In genomic region chr7:139018910-139019309, GRCh38 we compare ENCODE assay signal across 28 cellular contexts. TPM values are rescaled to one million over a fixed set of nuclear protein-coding genes. Genes with fewer than 3 reads are reported as not detected.
"Had no signal": no experiment of that assay in that cellular context is flagged by ENCODE, and none has a peak within 500 bp of the region (broad histone marks: within the 10 kb centered on the region; RNA-seq: fewer than 3 reads in every experiment).

No MANE protein-coding gene starts in this region.

- H3K9me3 Mint-ChIP-seq: activated B cell treated with CpG ODN at 0.5 μM for 24 hours; activated CD4-positive, alpha-beta T cell treated with anti-CD3 and anti-CD28 coated beads, Interleukin-2, amount 10 ng/mL, durations not matched to agents 24 days and 14 days; activated naive CD8-positive, alpha-beta T cell treated with anti-CD3 and anti-CD28 coated beads, Interleukin-2, amount 10 ng/mL, durations not matched to agents 7 days and 5 days; activated T-cell treated with anti-CD3 and anti-CD28 coated beads, Interleukin-2, amount 50 U/mL, for 72 hours; activated T-helper 2 cell treated with anti-CD3 and anti-CD28 coated beads, Interferon-gamma antibody, Interleukin-2, Interleukin-4, amounts not matched to agents 10 μg/mL and 5 μg/mL and 100 μg/mL, durations not matched to agents 14 hours and 24 hours and 36 hours; T-cell had no signal

- ATAC-seq: activated T-cell treated with anti-CD3 and anti-CD28 coated beads, Interleukin-2, amount 50 U/mL, for 72 hours; T-cell had no signal

- H3K9me3 ChIP-seq: adrenal gland had no signal

- H3K27me3 ChIP-seq: adrenal gland had no signal

- H3K27ac Mint-ChIP-seq: activated B cell treated with CpG ODN at 0.5 μM for 24 hours; activated naive CD8-positive, alpha-beta T cell treated with anti-CD3 and anti-CD28 coated beads, Interleukin-2, amount 10 ng/mL, durations not matched to agents 7 days and 5 days; activated T-cell treated with anti-CD3 and anti-CD28 coated beads, Interleukin-2, amount 50 U/mL, for 72 hours; activated T-helper 2 cell treated with anti-CD3 and anti-CD28 coated beads, Interferon-gamma antibody, Interleukin-2, Interleukin-4, amounts not matched to agents 10 μg/mL and 5 μg/mL and 100 μg/mL, durations not matched to agents 14 hours and 24 hours and 36 hours; T-cell had no signal

- H3K4me3 ChIP-seq: adrenal gland, SK-N-MC had no signal

- H3K36me3 Mint-ChIP-seq: T-cell had no signal

- H3K27ac ChIP-seq: adrenal gland, SK-N-MC had no signal

- H3K4me3 Mint-ChIP-seq: activated B cell treated with CpG ODN at 0.5 μM for 24 hours; activated CD4-positive, alpha-beta T cell treated with anti-CD3 and anti-CD28 coated beads, Interleukin-2, amount 10 ng/mL, durations not matched to agents 24 days and 14 days; activated naive CD8-positive, alpha-beta T cell treated with anti-CD3 and anti-CD28 coated beads, Interleukin-2, amount 10 ng/mL, durations not matched to agents 7 days and 5 days; activated T-cell treated with anti-CD3 and anti-CD28 coated beads, Interleukin-2, amount 50 U/mL, for 72 hours; T-cell had no signal

- DNase-seq: activated B cell treated with CpG ODN at 0.5 μM for 24 hours; activated CD4-positive, alpha-beta T cell treated with anti-CD3 and anti-CD28 coated beads for 1 hour; activated CD4-positive, alpha-beta T cell treated with anti-CD3 and anti-CD28 coated beads, Interleukin-2, amount 10 ng/mL, durations not matched to agents 24 days and 14 days; activated CD4-positive, alpha-beta T cell treated with anti-CD3 and anti-CD28 coated beads, Interleukin-2, amount 50 U/mL, for 48 hours; activated CD8-positive, alpha-beta memory T cell treated with anti-CD3 and anti-CD28 coated beads, Interleukin-2, amount 50 U/mL, for 4 hours; activated gamma-delta T cell treated with Interleukin-2 at 50 U/mL for 16 hours; activated naive CD4-positive, alpha-beta T cell treated with anti-CD3 and anti-CD28 coated beads, Interleukin-2, amount 50 U/mL, for 16 hours; activated naive CD8-positive, alpha-beta T cell treated with anti-CD3 and anti-CD28 coated beads, Interleukin-2, amount 10 ng/mL, durations not matched to agents 7 days and 5 days; activated T-cell treated with anti-CD3 and anti-CD28 coated beads, Interleukin-2, amount 50 U/mL, for 72 hours; adrenal gland; anterior cingulate cortex; cerebellar nuclear complex; Kasumi-1; NCI-H1105 treated with DMSO at 0.1 percent for 48 hours; NCI-H1436 treated with DMSO at 0.1 percent for 48 hours; NCI-H187; NCI-H2081; NCI-H446 treated with DMSO at 0.1 percent for 48 hours; NCI-H524 treated with DMSO at 0.1 percent for 48 hours; NCI-H774; SIG-M5; T-cell; T-helper 2 cell; T1000 had no signal

- FAIRE-seq: TTC549 had no signal

RNA-seq across cellular contexts. Expression of gene ZC3HAV1L, which starts 16.9 kb away (rescaled TPM):
- total RNA-seq: OCI-LY7 had no signal
